In the genomic region with DNA sequence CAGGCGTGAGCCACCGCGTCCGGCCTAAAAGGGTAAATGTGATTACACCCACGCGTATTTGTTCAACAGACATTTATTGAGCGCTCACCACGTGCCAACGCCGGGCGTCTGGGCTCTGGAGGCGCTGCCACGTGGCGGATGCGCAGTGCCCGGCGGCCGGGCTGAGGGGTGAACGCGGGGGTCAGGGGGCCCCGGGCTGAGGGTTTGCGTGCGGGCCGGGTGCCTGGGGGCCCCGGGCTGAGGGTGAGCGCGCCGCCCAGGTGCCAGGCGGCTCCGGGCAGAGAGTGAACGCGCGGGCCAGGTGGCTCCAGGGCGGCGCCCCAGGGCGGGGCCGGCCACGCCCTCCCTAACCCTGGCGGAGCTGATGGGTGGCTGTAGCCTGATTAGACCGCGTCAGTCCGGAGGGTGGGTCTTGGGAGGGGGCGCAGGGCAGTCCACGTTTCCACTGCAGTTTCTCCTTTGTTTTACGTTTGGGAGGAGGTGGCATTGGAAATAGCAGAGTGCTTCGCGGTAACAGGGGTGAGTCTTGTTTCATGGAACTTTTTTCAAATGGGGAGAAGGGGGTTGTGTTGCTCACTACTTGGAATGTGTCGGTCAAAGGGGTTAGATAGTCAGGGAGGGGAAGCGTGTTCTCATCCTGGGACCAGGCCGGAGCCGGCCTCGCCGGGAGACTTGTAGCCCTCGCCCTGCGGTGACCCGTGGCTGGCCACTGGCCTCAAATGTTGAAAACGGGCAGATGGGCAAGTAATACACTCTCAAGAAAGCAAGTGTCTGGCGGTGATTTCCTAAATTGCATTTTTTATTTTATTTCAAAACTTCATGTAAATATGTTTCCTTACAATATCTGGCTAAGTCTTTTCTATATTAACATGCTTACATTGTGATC, we compare ENCODE assay signal across 20 cellular contexts. TPM values are rescaled to one million over a fixed set of nuclear protein-coding genes. Genes with fewer than 3 reads are reported as not detected.
A peak's percentile ranks its signal among the peaks of the same experiment; 100 is the strongest.
DNase-seq lines count a peak whose midpoint lies in the region; ATAC-seq and TF ChIP-seq lines count a peak whose summit lies in the region.
"Had no signal": no experiment of that assay in that cellular context is flagged by ENCODE, and none has a peak within 500 bp of the region (broad histone marks: within the 10 kb centered on the region; RNA-seq: fewer than 3 reads in every experiment).

A gene (plus strand): TSS at position 450 of the 886 bp plus-strand sequence. CDS start 7,037 bp downstream, outside the sequence.

- peaks cover 13% of the 10 kb centered on the region for H3K79me2 ChIP-seq in trophoblast cell (ENCODE audit: control insufficient read depth, insufficient read depth, low read length, poor library complexity)

- H3K9me3 ChIP-seq in trophoblast cell (ENCODE audit: insufficient read depth, low read depth, low read length): peaks cover 2% of the 10 kb centered on the region
- H3K9me3 ChIP-seq: uterus had no signal

- H3K27me3 ChIP-seq in H7 (ENCODE audit: control insufficient read depth, insufficient read depth, low read length) (no peaks in the 10 kb centered on the region), trophoblast cell (ENCODE audit: insufficient read depth, low read length) (no peaks in the 10 kb centered on the region)

- H3K9ac ChIP-seq in trophoblast cell (ENCODE audit: low read length): peak within 1 kb of the TSS; percentile 93

- H2BK12ac ChIP-seq in trophoblast cell (ENCODE audit: low read length): peak within 1 kb of the TSS; percentile 71

- no peak for ATAC-seq in GM21576 (IDR thresholded peaks at IDR 0.05; ENCODE audit: unreplicated experiment)
- ATAC-seq: CD8-positive, alpha-beta T cell; left ventricle myocardium superior; naive thymus-derived CD8-positive, alpha-beta T cell; stimulated activated naive CD8-positive, alpha-beta T cell treated with anti-CD3 and anti-CD28 coated beads, Interleukin-15, Interleukin-2, amounts not matched to agents 100 U/mL and 50 U/mL, for 24 hours had no signal

- peak within 1 kb of the TSS; percentile 87 for H4K91ac ChIP-seq in trophoblast cell (ENCODE audit: low read depth, low read length)

- no peak within 1 kb of the TSS for H3K23ac ChIP-seq in trophoblast cell (ENCODE audit: low read length)

- H3K14ac ChIP-seq in trophoblast cell (ENCODE audit: low read length): peak within 1 kb of the TSS; percentile 94

- H2BK120ac ChIP-seq in trophoblast cell (ENCODE audit: insufficient read depth, low read length, poor library complexity): peak within 1 kb of the TSS; percentile 61

- H3K4me3 ChIP-seq in H7 (ENCODE audit: insufficient read depth, low read depth, low read length) (peak within 1 kb of the TSS; percentile 71), trophoblast cell (ENCODE audit: low read depth, low read length) (peak within 1 kb of the TSS; percentile 81)
- H3K4me3 ChIP-seq: uterus had no signal

- peak within 1 kb of the TSS; percentile 75 for H2AFZ ChIP-seq in trophoblast cell (ENCODE audit: insufficient read depth, low read length, poor library complexity)

- peaks cover 9% of the 10 kb centered on the region for H3K79me1 ChIP-seq in trophoblast cell (ENCODE audit: low read length)

- no CpG with 5 or more reads among the region's 58 CpGs for WGBS in trophoblast cell (ENCODE audit: extremely low coverage, insufficient coverage, insufficient read length)

- H2BK5ac ChIP-seq in trophoblast cell (ENCODE audit: low read depth, low read length, poor library complexity): peak within 1 kb of the TSS; percentile 85

- POLR2A ChIA-PET in GM10248 (lab: Yijun Ruan, JAX): no interaction called here

- H3K27ac ChIP-seq in trophoblast cell (ENCODE audit: low read depth, low read length): peak within 1 kb of the TSS; percentile 79
- H3K27ac ChIP-seq: uterus had no signal

- H3K4ac ChIP-seq in trophoblast cell (ENCODE audit: low read depth, low read length): peak within 1 kb of the TSS; percentile 94

- H3K18ac ChIP-seq in trophoblast cell (ENCODE audit: low read length): peak within 1 kb of the TSS; percentile 93

- DNase-seq in H7: peak; percentile 96
- DNase-seq in ecto neural progenitor cell (ENCODE audit: low spot score): peak; percentile 70
- DNase-seq in iPS-NIHi7 (ENCODE audit: extremely low spot score): peak; percentile 87
- DNase-seq in trophoblast cell: peak in 1 of 2 donors; percentile 14
- DNase-seq in posterior vena cava (ENCODE audit: low spot score): no peak
- no peak for DNase-seq in Ammon's horn (ENCODE audit: low spot score)
- no peak for DNase-seq in GM10248 (ENCODE audit: extremely low spot score)
- DNase-seq: activated effector memory CD4-positive, alpha-beta T cell treated with Interleukin-2 at 50 U/mL for 16 hours; amygdala; CD8-positive, alpha-beta T cell; GOT3; left ventricle myocardium superior; NCI-H345; SIG-M5; stimulated activated naive CD8-positive, alpha-beta T cell treated with anti-CD3 and anti-CD28 coated beads, Interleukin-15, Interleukin-2, amounts not matched to agents 100 U/mL and 50 U/mL, for 24 hours; uterus had no signal

- H3K4me1 ChIP-seq in trophoblast cell (ENCODE audit: control insufficient read depth in 1 of 2, insufficient read depth in 2 of 2, low read length in 2 of 2): peaks cover 4 to 5% of the 10 kb centered on the region in 2 experiments
- H3K4me1 ChIP-seq: uterus had no signal

- peak within 1 kb of the TSS; percentile 80 for H4K8ac ChIP-seq in trophoblast cell (ENCODE audit: low read depth, low read length)

- H3K36me3 ChIP-seq in H7 (replicated peaks; ENCODE audit: control insufficient read depth, insufficient read depth, low read length): peaks cover 21% of the 10 kb centered on the region
- peaks cover 11 to 12% of the 10 kb centered on the region in 2 experiments for H3K36me3 ChIP-seq in trophoblast cell (ENCODE audit: control insufficient read depth in 1 of 2, insufficient read depth in 2 of 2, low read length in 2 of 2)
- H3K36me3 ChIP-seq: uterus had no signal

- intact Hi-C loops in posterior vena cava (cut with DNase I): no loop called here

- H2AK5ac ChIP-seq in trophoblast cell (ENCODE audit: low read length): no peak within 1 kb of the TSS

- TF ChIP-seq CTCF in GM10248 (IDR thresholded peaks at IDR 0.05; ENCODE audit: control extremely low read depth, extremely low read depth, low read depth, missing control alignments): no peak

- CTCF ChIA-PET in GM10248 (lab: Yijun Ruan, JAX): no interaction called here

- peak within 1 kb of the TSS; percentile 93 for H4K12ac ChIP-seq in trophoblast cell (ENCODE audit: low read depth, low read length)

- H3K4me2 ChIP-seq in trophoblast cell (ENCODE audit: low read length): peak within 1 kb of the TSS; percentile 73

RNA-seq across cellular contexts. Expression of the gene that starts here (rescaled TPM):
- 174 and 194 TPM in 2 replicates for total RNA-seq in H7 (2014; rRNA removed; shearing (Covaris generic))
- 49.0 and 49.5 TPM in 2 replicates for polyA plus RNA-seq in trophoblast cell (2013)
- total RNA-seq in posterior vena cava: not detected
- total RNA-seq: activated CD8-positive, alpha-beta memory T cell treated with anti-CD3 and anti-CD28 coated beads for 36 hours; CD8-positive, alpha-beta T cell; HT1080; left ventricle myocardium superior; naive thymus-derived CD8-positive, alpha-beta T cell had no signal
- polyA plus RNA-seq: naive thymus-derived CD8-positive, alpha-beta T cell had no signal

Comparison
In these comparisons a context has a peak if more than half of its experiments do, and no peak if none do; other contexts are left out.
1. RNA of the gene that starts here (total RNA-seq): 174 to 194 TPM in H7; not detected in posterior vena cava; every median in the first group is over 100 times any median in the second.
2. DNase-seq: peak in H7 (single experiment), ecto neural progenitor cell (single experiment) and iPS-NIHi7 (single experiment); none in posterior vena cava (single experiment), Ammon's horn (single experiment) and GM10248 (single experiment).